Comparison of ENCODE assay signal across 15 cellular contexts in genomic region chr12:51076235-51076930, GRCh38. TPM values are rescaled to one million over a fixed set of nuclear protein-coding genes. Genes with fewer than 3 reads are reported as not detected.
DNase-seq lines count a peak whose midpoint lies in the region; ATAC-seq and TF ChIP-seq lines count a peak whose summit lies in the region.
"Had no signal": no experiment of that assay in that cellular context is flagged by ENCODE, and none has a peak within 500 bp of the region (broad histone marks: within the 10 kb centered on the region; RNA-seq: fewer than 3 reads in every experiment).

No MANE protein-coding gene starts in this region.

- H3K4me3 ChIP-seq in neural cell (ENCODE audit: low read length): peak overlapping the region; percentile 2
- no peak overlapping the region for H3K4me3 ChIP-seq in BE2C (ENCODE audit: low read depth, low read length)
- H3K4me3 ChIP-seq: MG63 had no signal

- POLR2A ChIA-PET in CD4-positive, alpha-beta T cell (lab: Charles Lee): interaction anchor here (0.6 to 1.1 kb wide), 3 partner anchors 149 to 745 kb away, joined by 3 read pairs; no protein-coding TSS in a partner anchor

- H3K27ac Mint-ChIP-seq in CD4-positive, alpha-beta T cell: peak overlapping the region; percentile 78
- H3K27ac Mint-ChIP-seq in activated T-helper 2 cell treated with anti-CD3 and anti-CD28 coated beads, Interferon-gamma antibody, Interleukin-2, Interleukin-4, amounts not matched to agents 10 μg/mL and 5 μg/mL and 100 μg/mL, durations not matched to agents 14 hours and 24 hours and 36 hours: peak overlapping the region; percentile 44
- H3K27ac Mint-ChIP-seq: dendritic cell treated with granulocyte-macrophage colony-stimulating factor and Interleukin-4, amounts not matched to agents 40 ng/mL and 50 ng/mL, for 4 days had no signal

- peaks cover 57% of the 10 kb centered on the region for H3K79me2 ChIP-seq in neural cell (replicated peaks; ENCODE audit: insufficient read depth, low read length)

- H3K9me3 Mint-ChIP-seq in CD4-positive, alpha-beta T cell: no peaks in the 10 kb centered on the region
- H3K9me3 Mint-ChIP-seq in activated T-helper 2 cell treated with anti-CD3 and anti-CD28 coated beads, Interferon-gamma antibody, Interleukin-2, Interleukin-4, amounts not matched to agents 10 μg/mL and 5 μg/mL and 100 μg/mL, durations not matched to agents 14 hours and 24 hours and 36 hours: no peaks in the 10 kb centered on the region
- H3K9me3 Mint-ChIP-seq: dendritic cell treated with granulocyte-macrophage colony-stimulating factor and Interleukin-4, amounts not matched to agents 40 ng/mL and 50 ng/mL, for 4 days had no signal

- no peaks in the 10 kb centered on the region for H3K9me2 ChIP-seq in neural cell (ENCODE audit: insufficient read depth, low read length)

- H4K20me1 ChIP-seq in neural cell (ENCODE audit: insufficient read depth): peaks cover 35% of the 10 kb centered on the region

- CTCF ChIA-PET in CD4-positive, alpha-beta T cell (lab: Charles Lee): interaction anchor here (0.8 kb wide), 1 partner anchor 312 kb away, joined by 4 read pairs; no protein-coding TSS in a partner anchor

- no peaks in the 10 kb centered on the region for H3K27me3 Mint-ChIP-seq in CD4-positive, alpha-beta T cell
- H3K27me3 Mint-ChIP-seq in activated T-helper 2 cell treated with anti-CD3 and anti-CD28 coated beads, Interferon-gamma antibody, Interleukin-2, Interleukin-4, amounts not matched to agents 10 μg/mL and 5 μg/mL and 100 μg/mL, durations not matched to agents 14 hours and 24 hours and 36 hours (ENCODE audit: low read depth): no peaks in the 10 kb centered on the region
- H3K27me3 Mint-ChIP-seq: dendritic cell treated with granulocyte-macrophage colony-stimulating factor and Interleukin-4, amounts not matched to agents 40 ng/mL and 50 ng/mL, for 4 days had no signal

- H3K4me3 Mint-ChIP-seq in CD4-positive, alpha-beta T cell: no peak overlapping the region
- no peak overlapping the region for H3K4me3 Mint-ChIP-seq in activated T-helper 2 cell treated with anti-CD3 and anti-CD28 coated beads, Interferon-gamma antibody, Interleukin-2, Interleukin-4, amounts not matched to agents 10 μg/mL and 5 μg/mL and 100 μg/mL, durations not matched to agents 14 hours and 24 hours and 36 hours (ENCODE audit: low read depth)
- H3K4me3 Mint-ChIP-seq: CD14-positive monocyte; dendritic cell treated with granulocyte-macrophage colony-stimulating factor and Interleukin-4, amounts not matched to agents 40 ng/mL and 50 ng/mL, for 4 days had no signal

- ATAC-seq in CD4-positive, alpha-beta T cell (ENCODE audit: poor library complexity): peak; percentile 66
- ATAC-seq: foreskin keratinocyte had no signal

- no peak for DNase-seq in CD4-positive, alpha-beta T cell
- DNase-seq in activated T-helper 2 cell treated with anti-CD3 and anti-CD28 coated beads, Interferon-gamma antibody, Interleukin-2, Interleukin-4, amounts not matched to agents 10 μg/mL and 5 μg/mL and 100 μg/mL, durations not matched to agents 14 hours and 24 hours and 36 hours (ENCODE audit: low spot score): peak; percentile 13
- no peak for DNase-seq in activated gamma-delta T cell (lab: John Stamatoyannopoulos, UW)
- DNase-seq in BE2C: no peak
- DNase-seq in cortex of kidney (lab: John Stamatoyannopoulos, UW): no peak
- no peak for DNase-seq in NAMALWA (ENCODE audit: low spot score)
- DNase-seq: foreskin keratinocyte, kidney glomerular epithelial cell, MG63, NCI-H446 had no signal

- H3K36me3 ChIP-seq in KOPT-K1 (ENCODE audit: insufficient read depth, low read length): peaks cover 30% of the 10 kb centered on the region
- H3K36me3 ChIP-seq in neural cell (ENCODE audit: insufficient read depth, low read length): no peaks in the 10 kb centered on the region
- H3K36me3 ChIP-seq in BE2C: peaks cover 24% of the 10 kb centered on the region

- TF ChIP-seq EP300 in neural cell (conservative IDR thresholded peaks at IDR 0.05; ENCODE audit: poor library complexity, severe bottlenecking): no peak

- H3K9me3 ChIP-seq in CD4-positive, alpha-beta T cell (ENCODE audit: control insufficient read depth, low read length): no peaks in the 10 kb centered on the region
- H3K9me3 ChIP-seq in KOPT-K1 (ENCODE audit: insufficient read depth, low read length, poor library complexity, severe bottlenecking): no peaks in the 10 kb centered on the region
- no peaks in the 10 kb centered on the region for H3K9me3 ChIP-seq in neural cell (ENCODE audit: low read length)
- no peaks in the 10 kb centered on the region for H3K9me3 ChIP-seq in BE2C
- H3K9me3 ChIP-seq: MG63, neutrophil had no signal

- no peaks in the 10 kb centered on the region for H3K27me3 ChIP-seq in CD4-positive, alpha-beta T cell (ENCODE audit: control insufficient read depth, insufficient read depth, low read length)
- H3K27me3 ChIP-seq in neural cell (ENCODE audit: insufficient read depth, low read depth, low read length) (no peaks in the 10 kb centered on the region), BE2C (no peaks in the 10 kb centered on the region)
- H3K27me3 ChIP-seq: foreskin keratinocyte, MG63, neutrophil had no signal

- H3K36me3 Mint-ChIP-seq in CD4-positive, alpha-beta T cell (ENCODE audit: low read depth): peaks cover 49% of the 10 kb centered on the region
- H3K36me3 Mint-ChIP-seq in activated T-helper 2 cell treated with anti-CD3 and anti-CD28 coated beads, Interferon-gamma antibody, Interleukin-2, Interleukin-4, amounts not matched to agents 10 μg/mL and 5 μg/mL and 100 μg/mL, durations not matched to agents 14 hours and 24 hours and 36 hours (ENCODE audit: low read depth): peaks cover 40% of the 10 kb centered on the region

- H3K4me2 ChIP-seq in neural cell (ENCODE audit: low read length): no peak overlapping the region

- intact Hi-C loops in CD4-positive, alpha-beta T cell (cut with DNase I, micrococcal nuclease): no loop called here
- intact Hi-C loops in activated T-helper 2 cell treated with anti-CD3 and anti-CD28 coated beads, Interferon-gamma antibody, Interleukin-2, Interleukin-4, amounts not matched to agents 10 μg/mL and 5 μg/mL and 100 μg/mL, durations not matched to agents 14 hours and 24 hours and 36 hours (cut with micrococcal nuclease): no loop called here

- no peak overlapping the region for H2AFZ ChIP-seq in neural cell (ENCODE audit: low read depth, low read length)

- TF ChIP-seq RAD21 in neural cell (conservative IDR thresholded peaks at IDR 0.05): no peak

- TF ChIP-seq CTCF in CD4-positive, alpha-beta T cell (IDR thresholded peaks at IDR 0.05): no peak
- TF ChIP-seq CTCF in neural cell (IDR thresholded peaks at IDR 0.05; ENCODE audit: poor library complexity, severe bottlenecking) (no peak), BE2C (IDR thresholded peaks at IDR 0.05; ENCODE audit: low read depth, low read length) (no peak)

- no peaks in the 10 kb centered on the region for H3F3A ChIP-seq in neural cell (ENCODE audit: insufficient read depth, low read length, poor library complexity, severe bottlenecking)

- H3K4me1 Mint-ChIP-seq in CD4-positive, alpha-beta T cell (ENCODE audit: low read depth): peaks cover 42% of the 10 kb centered on the region
- H3K4me1 Mint-ChIP-seq in activated T-helper 2 cell treated with anti-CD3 and anti-CD28 coated beads, Interferon-gamma antibody, Interleukin-2, Interleukin-4, amounts not matched to agents 10 μg/mL and 5 μg/mL and 100 μg/mL, durations not matched to agents 14 hours and 24 hours and 36 hours (ENCODE audit: low read depth): peaks cover 35% of the 10 kb centered on the region
- H3K4me1 Mint-ChIP-seq: CD14-positive monocyte had no signal

- H3K4me1 ChIP-seq in BE2C: 0 out of 2 replicates have a peak, but pooled peaks cover 2% of the 10 kb centered on the region
- H3K4me1 ChIP-seq: foreskin keratinocyte had no signal

- H3K9ac ChIP-seq in neural cell (ENCODE audit: low read length): no peak overlapping the region

- H3K27ac ChIP-seq in CD4-positive, alpha-beta T cell (ENCODE audit: low read depth, low read length): no peak overlapping the region
- peak overlapping the region; percentile 48 for H3K27ac ChIP-seq in KOPT-K1 (ENCODE audit: low read depth, low read length, poor library complexity, severe bottlenecking)
- H3K27ac ChIP-seq in neural cell (ENCODE audit: low read length): no peak overlapping the region
- H3K27ac ChIP-seq: foreskin keratinocyte, neutrophil had no signal

TF ChIP-seq in neural cell, 6 proteins besides CTCF, POLR2A, EP300 and RAD21 (continues in another document):
- TF ChIP-seq POLR2AphosphoS5 (IDR thresholded peaks at IDR 0.05): no peak
- no peak for TF ChIP-seq TAF1 (IDR thresholded peaks at IDR 0.05; ENCODE audit: low read depth)
- TF ChIP-seq MXI1 (conservative IDR thresholded peaks at IDR 0.05; ENCODE audit: poor library complexity, severe bottlenecking): no peak
- TF ChIP-seq EZH2 (IDR thresholded peaks at IDR 0.05; ENCODE audit: borderline replicate concordance, insufficient read depth, low read length, poor library complexity, severe bottlenecking): no peak
- no peak for TF ChIP-seq SMC3 (conservative IDR thresholded peaks at IDR 0.05; ENCODE audit: poor library complexity)

RNA-seq across cellular contexts. Expression of gene CSRNP2, which starts 7.0 kb away (rescaled TPM):
- 10 to 100 TPM; 14.4 to 16.5 TPM for total RNA-seq in CD4-positive, alpha-beta T cell
- 28.3 and 31.2 TPM in 2 replicates for total RNA-seq in activated T-helper 2 cell treated with anti-CD3 and anti-CD28 coated beads, Interferon-gamma antibody, Interleukin-2, Interleukin-4, amounts not matched to agents 10 μg/mL and 5 μg/mL and 100 μg/mL, durations not matched to agents 14 hours and 24 hours and 36 hours
- polyA plus RNA-seq in neural cell: 114 and 123 TPM in 2 replicates
- 127 and 135 TPM in 2 replicates for polyA minus RNA-seq in neural cell
- 31.9 TPM for polyA plus RNA-seq in BE2C (2012; ENCODE audit: insufficient read depth, insufficient read length, low read depth)

RNA-seq across cellular contexts. Expression of gene LETMD1, which starts 28.3 kb away (rescaled TPM):
- total RNA-seq in CD4-positive, alpha-beta T cell: 10 to 100 TPM; 51.8 to 54.1 TPM
- 61.0 and 63.1 TPM in 2 replicates for total RNA-seq in activated T-helper 2 cell treated with anti-CD3 and anti-CD28 coated beads, Interferon-gamma antibody, Interleukin-2, Interleukin-4, amounts not matched to agents 10 μg/mL and 5 μg/mL and 100 μg/mL, durations not matched to agents 14 hours and 24 hours and 36 hours
- polyA plus RNA-seq in neural cell: 97.4 and 101 TPM in 2 replicates
- polyA minus RNA-seq in neural cell: 52.8 and 61.8 TPM in 2 replicates
- 36.7 TPM for polyA plus RNA-seq in BE2C (2012; ENCODE audit: insufficient read depth, insufficient read length, low read depth)

RNA-seq across cellular contexts. Expression of gene SLC11A2, which starts 50.2 kb away (rescaled TPM):
- total RNA-seq in CD4-positive, alpha-beta T cell: 10 to 100 TPM; 43.6 to 47.7 TPM
- total RNA-seq in activated T-helper 2 cell treated with anti-CD3 and anti-CD28 coated beads, Interferon-gamma antibody, Interleukin-2, Interleukin-4, amounts not matched to agents 10 μg/mL and 5 μg/mL and 100 μg/mL, durations not matched to agents 14 hours and 24 hours and 36 hours: 56.6 and 62.9 TPM in 2 replicates
- 62.3 and 69.5 TPM in 2 replicates for polyA plus RNA-seq in neural cell
- polyA minus RNA-seq in neural cell: 56.8 and 58.7 TPM in 2 replicates
- polyA plus RNA-seq in BE2C (2012; ENCODE audit: insufficient read depth, insufficient read length, low read depth): 29.9 TPM
